In genomic region chrX:331772-332495, GRCh38 we compare ENCODE assay signal across 1 cellular context.
TF ChIP-seq lines count a peak whose summit lies in the region.

No MANE protein-coding gene starts in this region.

TF ChIP-seq in SK-N-SH treated with all-trans-retinoic acid at 6 μM for 48 hours, 23 proteins besides CTCF, POLR2A, EP300 and RAD21 (continued from another document):
- TF ChIP-seq PATZ1 (CRISPR knock-in tag; IDR thresholded peaks at IDR 0.05; ENCODE audit: borderline replicate concordance), result no peak
- no peak for TF ChIP-seq CREB5 (CRISPR knock-in tag; IDR thresholded peaks at IDR 0.05; ENCODE audit: low read depth)
- no peak for TF ChIP-seq TCF4 (CRISPR knock-in tag; IDR thresholded peaks at IDR 0.05; ENCODE audit: borderline replicate concordance)
- TF ChIP-seq TSHZ2 (CRISPR knock-in tag; IDR thresholded peaks at IDR 0.05), result no peak
